ENCODE assay signal across 22 cellular contexts in genomic region chr1:148308832-148309458, GRCh38.
DNase-seq lines count a peak whose midpoint lies in the region; ATAC-seq and TF ChIP-seq lines count a peak whose summit lies in the region.
"Had no signal": no experiment of that assay in that cellular context is flagged by ENCODE, and none has a peak within 500 bp of the region (broad histone marks: within the 10 kb centered on the region; RNA-seq: fewer than 3 reads in every experiment).

No MANE protein-coding gene starts in this region.

- peaks cover 48% of the 10 kb centered on the region for H3K4me1 Mint-ChIP-seq in endothelial cell (ENCODE audit: unreplicated experiment)

- peak overlapping the region; percentile 62 for H3K4me3 ChIP-seq in HUES6 (ENCODE audit: low read depth, low read length)
- H3K4me3 ChIP-seq: body of pancreas, dorsolateral prefrontal cortex, GM12878 had no signal

- no peak overlapping the region for H3K27ac ChIP-seq in HUES6 (ENCODE audit: low read depth, low read length)
- H3K27ac ChIP-seq: body of pancreas, dorsolateral prefrontal cortex, neutrophil, upper lobe of left lung had no signal

- H3K4me3 Mint-ChIP-seq in endothelial cell (ENCODE audit: unreplicated experiment): peak overlapping the region; percentile 45
- H3K4me3 Mint-ChIP-seq: mesothelial cell of epicardium; stimulated activated naive B cell treated with anti-CD40 and anti-IgM and Interleukin-4, amounts not matched to agents 10 μg/mL and 1 μg/mL and 100 μg/mL, for 72 hours; T-helper 1 cell treated with Interleukin-12 subunit alpha and Interleukin-12 subunit beta and Interleukin-4 antibody, amounts not matched to agents 30 μg/mL and 1 μg/mL, for 36 hours had no signal

- H3K9me3 ChIP-seq in HUES6 (ENCODE audit: control insufficient read depth, insufficient read depth, low read depth, low read length): peaks cover 2% of the 10 kb centered on the region; the same call in 1 of the 2 replicates
- H3K9me3 ChIP-seq: body of pancreas, neutrophil, upper lobe of left lung had no signal

- no peaks in the 10 kb centered on the region for H3K36me3 Mint-ChIP-seq in endothelial cell (ENCODE audit: low read depth, unreplicated experiment)

- peak; percentile 54 for DNase-seq in EL
- DNase-seq in endothelial cell (ENCODE audit: low spot score): no peak
- peak; percentile 31 for DNase-seq in kidney tubule cell (ENCODE audit: low spot score)
- DNase-seq in NCI-H2171 (lab: John Stamatoyannopoulos, UW): no peak
- no peak for DNase-seq in stimulated activated CD4-positive, alpha-beta T cell treated with anti-CD3 and anti-CD28 coated beads, Interleukin-15, amount 100 ng/mL, for 24 hours
- DNase-seq in NAMALWA (ENCODE audit: low spot score): no peak
- DNase-seq: activated CD4-positive, CD25-positive, alpha-beta regulatory T cell treated with anti-CD3 and anti-CD28 coated beads, Interleukin-2, amount 50 U/mL, for 72 hours; activated naive CD4-positive, alpha-beta T cell treated with Interleukin-2 at 50 U/mL for 16 hours; body of pancreas; DMS153; dorsolateral prefrontal cortex; MM.1S; NCI-H2081 treated with DMSO at 0.1 percent for 48 hours; NCI-H748 treated with DMSO at 0.1 percent for 48 hours; stimulated activated naive B cell treated with anti-CD40 and anti-IgM and Interleukin-4, amounts not matched to agents 10 μg/mL and 1 μg/mL and 100 μg/mL, for 72 hours had no signal

- no peaks in the 10 kb centered on the region for H3K36me3 ChIP-seq in HUES6 (ENCODE audit: control insufficient read depth, insufficient read depth, low read length)
- H3K36me3 ChIP-seq: neutrophil, upper lobe of left lung had no signal

- peaks cover 7% of the 10 kb centered on the region for H3K27me3 Mint-ChIP-seq in endothelial cell (ENCODE audit: unreplicated experiment)

- peaks cover 3% of the 10 kb centered on the region for H3K4me1 ChIP-seq in HUES6 (ENCODE audit: control insufficient read depth, insufficient read depth, low read length)

- H3K27ac Mint-ChIP-seq in endothelial cell (ENCODE audit: unreplicated experiment): no peak overlapping the region
- H3K27ac Mint-ChIP-seq: mesothelial cell of epicardium; stimulated activated naive B cell treated with anti-CD40 and anti-IgM and Interleukin-4, amounts not matched to agents 10 μg/mL and 1 μg/mL and 100 μg/mL, for 72 hours; T-helper 1 cell treated with Interleukin-12 subunit alpha and Interleukin-12 subunit beta and Interleukin-4 antibody, amounts not matched to agents 30 μg/mL and 1 μg/mL, for 36 hours had no signal

- H3K9me3 Mint-ChIP-seq in endothelial cell (ENCODE audit: unreplicated experiment): no peaks in the 10 kb centered on the region

- H3K27me3 ChIP-seq in HUES6 (ENCODE audit: control insufficient read depth, insufficient read depth, low read length): peaks cover 67% of the 10 kb centered on the region

- TF ChIP-seq CTCF in endothelial cell (IDR thresholded peaks at IDR 0.05; ENCODE audit: unreplicated experiment): no peak

- ATAC-seq in GM21717 (IDR thresholded peaks at IDR 0.05; ENCODE audit: unreplicated experiment): no peak
- ATAC-seq: body of pancreas; GM12878; stimulated activated naive B cell treated with anti-CD40 and anti-IgM and Interleukin-4, amounts not matched to agents 10 μg/mL and 1 μg/mL and 100 μg/mL, for 72 hours had no signal

- no peak overlapping the region for H3K9ac ChIP-seq in HUES6 (ENCODE audit: low read length)

Comparison
In these comparisons a context has a peak if more than half of its experiments do, and no peak if none do; other contexts are left out.
1. DNase-seq: peak in EL (single experiment) and kidney tubule cell (single experiment); none in endothelial cell (single experiment), NCI-H2171 (single experiment), stimulated activated CD4-positive, alpha-beta T cell treated with anti-CD3 and anti-CD28 coated beads, Interleukin-15, amount 100 ng/mL, for 24 hours (single experiment) and NAMALWA (single experiment).